Comparison of ENCODE assay signal across 8 cellular contexts in genomic region chr1:91022518-91022929, GRCh38. TPM values are rescaled to one million over a fixed set of nuclear protein-coding genes. Genes with fewer than 3 reads are reported as not detected.
DNase-seq lines count a peak whose midpoint lies in the region; ATAC-seq and TF ChIP-seq lines count a peak whose summit lies in the region.

No MANE protein-coding gene starts in this region.

- H3K9me3 ChIP-seq in OCI-LY1 (ENCODE audit: low read length) (no peaks in the 10 kb centered on the region), esophagus (ENCODE audit: control insufficient read depth in 2 of 2, insufficient read depth in 1 of 2, low read depth in 1 of 2, low read length in 1 of 2) (no peaks in the 10 kb centered on the region), psoas muscle (no peaks in the 10 kb centered on the region)

- peak overlapping the region; percentile 66 for H3K4me2 ChIP-seq in OCI-LY1 (ENCODE audit: low read length)

- H2AFZ ChIP-seq in OCI-LY1 (ENCODE audit: low read length), result no peak overlapping the region

- H3K27me3 ChIP-seq in OCI-LY1 (ENCODE audit: insufficient read depth, low read length), result no peaks in the 10 kb centered on the region
- no peaks in the 10 kb centered on the region for H3K27me3 ChIP-seq in esophagus (ENCODE audit: control insufficient read depth in 1 of 2, insufficient read depth in 2 of 2, low read length in 2 of 2)
- H3K27me3 ChIP-seq in psoas muscle (ENCODE audit: insufficient read depth in 3 of 3, low read length in 2 of 3), result no peaks in the 10 kb centered on the region

- H3K36me3 ChIP-seq in OCI-LY1 (ENCODE audit: insufficient read depth, low read length), result peaks cover 19% of the 10 kb centered on the region; the same call in 1 of the 2 replicates
- no peaks in the 10 kb centered on the region for H3K36me3 ChIP-seq in esophagus (ENCODE audit: control insufficient read depth in 2 of 2, insufficient read depth in 2 of 2, low read length in 1 of 2)
- H3K36me3 ChIP-seq in psoas muscle (ENCODE audit: insufficient read depth in 1 of 2, low read depth in 1 of 2), result no peaks in the 10 kb centered on the region

- no peaks in the 10 kb centered on the region for H3K9me2 ChIP-seq in OCI-LY1 (ENCODE audit: low read depth, low read length)

- H3K79me2 ChIP-seq in OCI-LY1 (ENCODE audit: insufficient read depth, low read length), result peaks cover 37% of the 10 kb centered on the region

- H4K20me1 ChIP-seq in OCI-LY1 (ENCODE audit: insufficient read depth, low read length), result no peaks in the 10 kb centered on the region

- 56 to 66% methylated on average over 6 of the region's 6 CpGs for WGBS in esophagus, 2 donors
- WGBS in psoas muscle, 3 donors, result 35 to 44% (median 35%) methylated on average over 6 of the region's 6 CpGs

- DNase-seq in psoas muscle (no peak), SKM-1 (lab: John Stamatoyannopoulos, UW; ENCODE audit: unreplicated experiment) (no peak), NCI-H1048 (lab: John Stamatoyannopoulos, UW) (no peak), DMS53 (lab: John Stamatoyannopoulos, UW) (no peak)

- intact Hi-C loops in psoas muscle (cut with DNase I), result loop anchor here in 1 of 2 donors (5.0 to 10.0 kb wide), 2 partner anchors 115 to 168 kb away; no protein-coding TSS in a partner anchor

- H3K4me3 ChIP-seq in OCI-LY1 (ENCODE audit: low read depth, low read length, poor library complexity, severe bottlenecking), result peak overlapping the region; percentile 96
- peak overlapping the region; percentile 91 to 95 for H3K4me3 ChIP-seq in esophagus (ENCODE audit: low read depth in 1 of 2, low read length in 2 of 2)
- peak overlapping the region; percentile 97 for H3K4me3 ChIP-seq in psoas muscle

- ATAC-seq in GM19324 (IDR thresholded peaks at IDR 0.05; ENCODE audit: low FRiP score, unreplicated experiment) (peak; percentile 7), psoas muscle (peak in 1 of 4 donors; percentile 1), HG02610 (IDR thresholded peaks at IDR 0.05; ENCODE audit: unreplicated experiment) (no peak)

- no peak for TF ChIP-seq CTCF in OCI-LY1 (IDR thresholded peaks at IDR 0.05; ENCODE audit: low read length)
- TF ChIP-seq CTCF in psoas muscle (IDR thresholded peaks at IDR 0.05), result no peak

- H3K9ac ChIP-seq in OCI-LY1 (ENCODE audit: low read length), result peak overlapping the region; percentile 93

- H3F3A ChIP-seq in OCI-LY1 (ENCODE audit: insufficient read depth, low read length), result no peaks in the 10 kb centered on the region

- H3K27ac ChIP-seq in OCI-LY1 (ENCODE audit: low read depth, low read length, poor library complexity, severe bottlenecking) (peak overlapping the region; percentile 94), esophagus (ENCODE audit: low read depth in 2 of 2, low read length in 1 of 2) (peak overlapping the region; percentile 98 to 100), psoas muscle (peak overlapping the region; percentile 99)

- H3K4me1 ChIP-seq in OCI-LY1 (ENCODE audit: insufficient read depth, low read length, severe bottlenecking), result peaks cover 54% of the 10 kb centered on the region
- peaks cover 0 to 4% of the 10 kb centered on the region in 2 donors for H3K4me1 ChIP-seq in esophagus (ENCODE audit: control insufficient read depth in 2 of 2, insufficient read depth in 2 of 2, low read length in 1 of 2)
- H3K4me1 ChIP-seq in psoas muscle, result peaks cover 23% of the 10 kb centered on the region

RNA-seq across cellular contexts. Expression of gene ZNF644, which starts 0.7 kb away (rescaled TPM):
- polyA plus RNA-seq in esophagus (10 to 100 TPM; 11.0 to 15.9 TPM), psoas muscle (10 to 100 TPM; 16.3 to 24.1 (median 16.7) TPM)
- total RNA-seq in psoas muscle, result 10 to 100 TPM; 27.5 to 35.6 (median 34.1) TPM
